ENCODE assay signal across 8 cellular contexts in the genomic region with DNA sequence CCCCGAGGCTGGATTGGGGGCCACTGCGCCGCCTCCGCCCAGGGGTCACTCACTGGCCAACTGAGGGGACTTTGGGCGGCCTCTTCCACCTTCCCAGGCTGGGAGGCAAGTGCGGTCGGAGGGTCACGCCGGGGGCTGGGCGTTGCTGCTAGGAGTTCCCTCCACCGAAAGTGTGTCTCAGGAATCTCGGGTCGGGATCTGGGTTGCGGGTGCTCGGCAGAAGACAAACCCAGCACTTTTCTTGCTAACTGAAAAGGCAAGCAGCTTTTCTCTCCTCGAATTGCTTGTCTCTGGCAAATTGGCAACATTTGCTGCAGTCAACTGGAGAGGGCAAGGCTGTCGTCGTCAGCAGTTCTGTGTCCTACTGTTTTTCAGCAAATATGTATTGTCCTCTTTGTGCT. TPM values are rescaled to one million over a fixed set of nuclear protein-coding genes. Genes with fewer than 3 reads are reported as not detected.
DNase-seq lines count a peak whose midpoint lies in the region; ATAC-seq, FAIRE-seq and TF ChIP-seq lines count a peak whose summit lies in the region.

No MANE protein-coding gene starts in this region.

- no peak overlapping the region for H3K27ac ChIP-seq in HepG2 (ENCODE audit: extremely low read length, insufficient read depth, low read length)

- no peaks in the 10 kb centered on the region for H3K27me3 ChIP-seq in GM06990 (replicated peaks; ENCODE audit: control insufficient read depth, insufficient read depth, low read length)
- H3K27me3 ChIP-seq in bronchial epithelial cell (ENCODE audit: control insufficient read depth, insufficient read depth, low read length) = no peaks in the 10 kb centered on the region
- peaks cover 0 to 34% of the 10 kb centered on the region in 2 experiments; a peak in 3 of 5 replicates for H3K27me3 ChIP-seq in HepG2 (ENCODE audit: control insufficient read depth in 1 of 2, insufficient read depth in 2 of 2, low read length in 2 of 2)

- TF ChIP-seq EP300 in HepG2 (IDR thresholded peaks at IDR 0.05; ENCODE audit: low read depth in 2 of 2, low read length in 2 of 2) = no peak
- no peak for TF ChIP-seq EP300 in HepG2 (CRISPR knock-in tag; IDR thresholded peaks at IDR 0.05; ENCODE audit: borderline replicate concordance)

- no peaks in the 10 kb centered on the region for H3K79me2 ChIP-seq in HepG2 (ENCODE audit: insufficient read depth, low read length)

- DNase-seq in GM06990 (ENCODE audit: extremely low read depth, insufficient read length) = no peak
- DNase-seq in M059J (ENCODE audit: low read depth) = peak; percentile 58
- DNase-seq in bronchial epithelial cell (ENCODE audit: low read depth) = peak; percentile 29
- DNase-seq in HepG2 (ENCODE audit: low spot score) = no peak
- peak; percentile 71 for DNase-seq in superior temporal gyrus (ENCODE audit: extremely low spot score)
- no peak for DNase-seq in activated effector memory CD4-positive, alpha-beta T cell treated with Interleukin-2 at 50 U/mL for 16 hours
- no peak for DNase-seq in SIG-M5 treated with dmso at 0.1 percent for 504 hours (lab: John Stamatoyannopoulos, UW; ENCODE audit: unreplicated experiment)

- peak overlapping the region; percentile 81 for H3K4me2 ChIP-seq in HepG2 (ENCODE audit: low read depth, low read length)

- WGBS in HepG2 (ENCODE audit: low lambda C conversion rate) = 1% methylated on average over 11 of the region's 18 CpGs

- H3K4me3 ChIP-seq in GM06990 (replicated peaks; ENCODE audit: low read depth, low read length) (peak overlapping the region; percentile 77), bronchial epithelial cell (ENCODE audit: low read depth, low read length) (peak overlapping the region; percentile 60), HepG2 (replicated peaks in 1 of 3; ENCODE audit: insufficient read depth in 1 of 3, low read depth in 2 of 3, low read length in 3 of 3) (peak overlapping the region; percentile 31 to 66 (median 59); a peak in 5 of 6 replicates)

- in situ Hi-C loops in HepG2 (cut with HindIII; ENCODE audit: extremely low pct_ligation_motif_present, low pct_unique_long_range_greater_than_20kb) = no loop called here

- peaks cover 18% of the 10 kb centered on the region for H3K4me1 ChIP-seq in HepG2 (ENCODE audit: insufficient read depth, low read length)

- H3K9ac ChIP-seq in HepG2 (ENCODE audit: insufficient read depth, low read depth, low read length) = no peak overlapping the region

- intact Hi-C loops in HepG2 (cut with micrococcal nuclease; ENCODE audit: unreplicated experiment) = loop anchor here (2.0 kb wide), 2 partner anchors 52 to 88 kb away; no protein-coding TSS in a partner anchor

- 0 out of 2 replicates have a peak, but pooled peaks cover 2% of the 10 kb centered on the region for H4K20me1 ChIP-seq in HepG2 (ENCODE audit: insufficient read depth, low read length)

- no peaks in the 10 kb centered on the region for H3K36me3 ChIP-seq in GM06990 (ENCODE audit: control insufficient read depth, insufficient read depth, low read length)
- H3K36me3 ChIP-seq in bronchial epithelial cell (ENCODE audit: control insufficient read depth, insufficient read depth, low read length) = no peaks in the 10 kb centered on the region
- no peaks in the 10 kb centered on the region for H3K36me3 ChIP-seq in HepG2 (replicated peaks in 1 of 2; ENCODE audit: control insufficient read depth in 1 of 2, insufficient read depth in 2 of 2, low read length in 2 of 2)

- no peaks in the 10 kb centered on the region for H3K9me3 ChIP-seq in HepG2 (ENCODE audit: low read length)

- ATAC-seq in HepG2 (no peak), GM21390 (IDR thresholded peaks at IDR 0.05; ENCODE audit: unreplicated experiment) (no peak)

- FAIRE-seq in bronchial epithelial cell (lab: Jason Lieb, UNC) = no peak
- FAIRE-seq in HepG2 (lab: Jason Lieb, UNC) = no peak

- no peak overlapping the region for H2AFZ ChIP-seq in HepG2 (ENCODE audit: low read length)

- no peak for TF ChIP-seq POLR2A in HepG2 (IDR thresholded peaks at IDR 0.05; ENCODE audit: insufficient read depth in 1 of 2, low read depth in 2 of 2, low read length in 2 of 2)

- CTCF ChIA-PET in HepG2 (lab: Yijun Ruan, JAX; ENCODE audit: low intra/inter-chr PET ratio, low total read pairs) = no interaction called here

- no peak for TF ChIP-seq RAD21 in HepG2 (CRISPR knock-in tag; IDR thresholded peaks at IDR 0.05)

- no TSS peak for BruUV-seq in HepG2 (replicated peaks; lab: Mats Ljungman, UMichigan)

- TF ChIP-seq CTCF in GM06990 (IDR thresholded peaks at IDR 0.05; ENCODE audit: insufficient read depth, low read length, poor library complexity, severe bottlenecking) (no peak), bronchial epithelial cell (IDR thresholded peaks at IDR 0.05; ENCODE audit: insufficient read depth, low read length, severe bottlenecking) (no peak), HepG2 (CRISPR knock-in tag; IDR thresholded peaks at IDR 0.05) (no peak)

- POLR2A ChIA-PET in HepG2 (lab: Yijun Ruan, JAX) = interaction anchor here (1.5 kb wide), 1 partner anchor 64 kb away, joined by 3 read pairs; the partner anchor contains the start of gene BLOC1S6

TF ChIP-seq in HepG2, 621 proteins besides CTCF, POLR2A, EP300 and RAD21 (continues in another document):
- TF ChIP-seq MAFK (conservative IDR thresholded peaks at IDR 0.05 in 1 of 2, IDR thresholded peaks at IDR 0.05 in 1 of 2; ENCODE audit: low read length in 2 of 2) (0 out of 4 replicates have a peak, but pooled peaks of 1 of the 2 experiments have one; percentile 6), TBX2 (CRISPR knock-in tag; IDR thresholded peaks at IDR 0.05; ENCODE audit: borderline replicate concordance) (no peak), NFE2L1 (CRISPR knock-in tag; IDR thresholded peaks at IDR 0.05; ENCODE audit: borderline replicate concordance) (no peak), ZBTB7B (CRISPR knock-in tag; IDR thresholded peaks at IDR 0.05) (no peak), SP140L (CRISPR knock-in tag; IDR thresholded peaks at IDR 0.05; ENCODE audit: borderline replicate concordance) (no peak), ZKSCAN5 (CRISPR knock-in tag; IDR thresholded peaks at IDR 0.05) (no peak), MAFF (IDR thresholded peaks at IDR 0.05; ENCODE audit: low read depth, low read length) (0 out of 2 replicates have a peak, but pooled peaks have one; percentile 13), ZNF770 (CRISPR knock-in tag; IDR thresholded peaks at IDR 0.05) (no peak)

RNA-seq across cellular contexts. Expression of gene SLC30A4, which starts 0.4 kb away (rescaled TPM):
- 3.3 and 5.0 TPM in 2 replicates for total RNA-seq in M059J (2014; rRNA removed; shearing (Covaris generic))
- 3.4 and 6.1 TPM in 2 replicates for total RNA-seq in bronchial epithelial cell
- total RNA-seq in HepG2 (2016; rRNA removed; fragmentation: Illumina TruSeq; extraction: Trizol) = 0.04 TPM in 1 of 2 replicates, not detected in the other
- total RNA-seq in HepG2 (2016; cell fraction: cytosol; rRNA removed; fragmentation: Illumina TruSeq; extraction: Trizol; ENCODE audit: low read depth) = not detected in 2 replicates
- total RNA-seq in HepG2 (2016; cell fraction: insoluble cytoplasmic fraction; rRNA removed; fragmentation: Illumina TruSeq; extraction: Trizol) = 0.02 and 0.06 TPM in 2 replicates
- 0.06 TPM in 1 of 2 replicates, not detected in the other for total RNA-seq in HepG2 (2016; cell fraction: membrane; rRNA removed; fragmentation: Illumina TruSeq; extraction: Trizol)
- total RNA-seq in HepG2 (2016; cell fraction: nucleus; rRNA removed; fragmentation: Illumina TruSeq; extraction: Trizol) = 0.09 TPM in 1 of 2 replicates, not detected in the other
- polyA plus RNA-seq in HepG2 (2011; rRNA removed) = 0.01 TPM in 2 replicates
- not detected in 2 replicates for polyA plus RNA-seq in HepG2 (2011; cell fraction: cytosol; rRNA removed)
- 0.03 and 0.07 TPM in 2 replicates for polyA plus RNA-seq in HepG2 (2011; cell fraction: nucleus; rRNA removed)
- polyA plus RNA-seq in HepG2 (2012) = 0.05 TPM in 1 of 2 replicates, not detected in the other
- polyA plus RNA-seq in HepG2 (2016; cell fraction: cytosol; fragmentation: Illumina TruSeq; extraction: Trizol; ENCODE audit: low read depth) = not detected in 2 replicates
- 0.03 TPM in 1 of 2 replicates, not detected in the other for polyA plus RNA-seq in HepG2 (2016; cell fraction: insoluble cytoplasmic fraction; fragmentation: Illumina TruSeq; extraction: Trizol; ENCODE audit: low read depth)
- not detected in 2 replicates for polyA plus RNA-seq in HepG2 (2016; cell fraction: membrane; fragmentation: Illumina TruSeq; extraction: Trizol; ENCODE audit: low read depth)
- polyA plus RNA-seq in HepG2 (2016; cell fraction: nucleus; fragmentation: Illumina TruSeq; extraction: Trizol; ENCODE audit: insufficient read depth, low read depth) = 0.27 TPM in 1 of 2 replicates, not detected in the other
- 2.8 TPM in 1 of 2 replicates, not detected in the other for polyA minus RNA-seq in HepG2 (2011; rRNA and poly(A)+ RNA removed; ENCODE audit: low replicate concordance)
- polyA minus RNA-seq in HepG2 (2011; cell fraction: cytosol; rRNA and poly(A)+ RNA removed) = not detected in 2 replicates
- polyA minus RNA-seq in HepG2 (2011; cell fraction: nucleus; rRNA and poly(A)+ RNA removed) = under 0.01 TPM in 1 of 2 replicates, not detected in the other

Comparison
In these comparisons a context has a peak if more than half of its experiments do, and no peak if none do; other contexts are left out.
1. DNase-seq: peak in M059J (single experiment), bronchial epithelial cell (single experiment) and superior temporal gyrus (single experiment); none in GM06990 (single experiment), HepG2 (single experiment), activated effector memory CD4-positive, alpha-beta T cell treated with Interleukin-2 at 50 U/mL for 16 hours (single experiment) and SIG-M5 treated with dmso at 0.1 percent for 504 hours (single experiment).
2. Peak in every context shown above with its lines, with median percentiles within 50 percentile points of each other: H3K4me3 ChIP-seq.